Comparison of ENCODE assay signal across 8 cellular contexts in the genomic region with DNA sequence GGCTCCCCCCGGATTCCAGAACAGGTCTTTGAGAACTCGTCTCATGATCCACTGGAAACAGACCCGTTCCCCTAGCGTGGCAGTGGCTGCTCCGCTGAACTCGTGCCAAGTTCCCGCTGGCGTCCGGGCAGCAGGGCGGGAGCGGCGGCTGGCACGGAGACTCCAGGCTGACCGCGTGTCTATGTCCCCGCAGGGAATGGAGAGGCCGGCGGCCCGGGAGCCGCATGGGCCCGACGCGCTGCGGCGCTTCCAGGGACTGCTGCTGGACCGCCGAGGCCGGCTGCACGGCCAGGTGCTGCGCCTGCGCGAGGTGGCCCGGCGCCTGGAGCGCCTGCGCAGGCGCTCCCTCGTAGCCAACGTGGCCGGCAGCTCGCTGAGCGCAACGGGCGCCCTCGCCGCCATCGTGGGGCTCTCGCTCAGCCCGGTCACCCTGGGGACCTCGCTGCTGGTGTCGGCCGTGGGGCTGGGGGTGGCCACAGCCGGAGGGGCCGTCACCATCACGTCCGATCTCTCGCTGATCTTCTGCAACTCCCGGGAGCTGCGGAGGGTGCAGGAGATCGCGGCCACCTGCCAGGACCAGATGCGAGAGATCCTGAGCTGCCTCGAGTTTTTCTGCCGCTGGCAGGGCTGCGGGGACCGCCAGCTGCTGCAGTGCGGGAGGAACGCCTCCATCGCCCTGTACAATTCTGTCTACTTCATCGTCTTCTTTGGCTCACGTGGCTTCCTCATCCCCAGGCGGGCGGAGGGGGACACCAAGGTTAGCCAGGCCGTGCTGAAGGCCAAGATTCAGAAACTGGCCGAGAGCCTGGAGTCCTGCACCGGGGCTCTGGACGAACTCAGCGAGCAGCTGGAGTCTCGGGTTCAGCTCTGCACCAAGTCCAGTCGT.
A peak's percentile ranks its signal among the peaks of the same experiment; 100 is the strongest.
DNase-seq lines count a peak whose midpoint lies in the region; ATAC-seq, FAIRE-seq and TF ChIP-seq lines count a peak whose summit lies in the region.

No MANE protein-coding gene starts in this region.

- no peaks in the 10 kb centered on the region for H3K27me3 ChIP-seq in HL-60 (ENCODE audit: insufficient read depth, poor library complexity, severe bottlenecking)
- no peaks in the 10 kb centered on the region for H3K27me3 ChIP-seq in stomach smooth muscle (ENCODE audit: control insufficient read depth in 1 of 2, insufficient read depth in 2 of 2, low read length in 2 of 2)

- ATAC-seq in GM19468 (IDR thresholded peaks at IDR 0.05; ENCODE audit: extremely low read depth, unreplicated experiment), result peak; percentile 86

- H3K4me3 ChIP-seq in HL-60 (replicated peaks; ENCODE audit: insufficient read depth, low read length), result peak overlapping the region; percentile 55
- peak overlapping the region; percentile 68 to 81 for H3K4me3 ChIP-seq in stomach smooth muscle (ENCODE audit: low read length in 2 of 2)

- H3K36me3 ChIP-seq in stomach smooth muscle (ENCODE audit: control insufficient read depth in 2 of 2, insufficient read depth in 2 of 2, low read length in 2 of 2), result no peaks in the 10 kb centered on the region

- no peaks in the 10 kb centered on the region for H3K9me3 ChIP-seq in stomach smooth muscle (ENCODE audit: control insufficient read depth in 2 of 2, low read length in 2 of 2)

- peak overlapping the region; percentile 74 for H3K4me3 Mint-ChIP-seq in nephron progenitor cell

- H3K27ac Mint-ChIP-seq in nephron progenitor cell, result peak overlapping the region; percentile 72

- peaks cover 64% of the 10 kb centered on the region for H3K4me1 Mint-ChIP-seq in nephron progenitor cell

- no peak for FAIRE-seq in RCC 7860 (lab: Jason Lieb, UNC)

- DNase-seq in DMS 273 treated with DMSO at 0.1 percent for 48 hours (lab: John Stamatoyannopoulos, UW) (peak; percentile 16), HL-60 (ENCODE audit: low read depth in 1 of 2, low spot score in 1 of 2) (peak; percentile 63 to 71), RCC 7860 (ENCODE audit: low spot score) (peak; percentile 50), activated gamma-delta T cell (lab: John Stamatoyannopoulos, UW) (peak; percentile 65), fibroblast of the conjunctiva (ENCODE audit: low read depth) (peak; percentile 72), nephron progenitor cell (peak; percentile 59)

- peak overlapping the region; percentile 63 for H3K27ac ChIP-seq in HL-60 (replicated peaks)
- H3K27ac ChIP-seq in stomach smooth muscle (ENCODE audit: low read length), result peak overlapping the region; percentile 80

- H3K36me3 Mint-ChIP-seq in nephron progenitor cell (ENCODE audit: low read depth), result peaks cover 5% of the 10 kb centered on the region

- peaks cover 6% of the 10 kb centered on the region for H3K9me3 Mint-ChIP-seq in nephron progenitor cell

- peak overlapping the region; percentile 72 to 75 for H3K9ac ChIP-seq in stomach smooth muscle (ENCODE audit: low read length in 2 of 2)

- H3K4me1 ChIP-seq in stomach smooth muscle (ENCODE audit: control insufficient read depth, insufficient read depth, low read length), result peaks cover 29% of the 10 kb centered on the region

- H3K27me3 Mint-ChIP-seq in nephron progenitor cell (ENCODE audit: low read depth, poor library complexity), result peaks cover 11% of the 10 kb centered on the region

- TF ChIP-seq CTCF in HL-60 (IDR thresholded peaks at IDR 0.05; ENCODE audit: insufficient read depth, low read length) (no peak), nephron progenitor cell (IDR thresholded peaks at IDR 0.05) (no peak)

Comparison
In these comparisons a context has a peak if more than half of its experiments do, and no peak if none do; other contexts are left out.
1. Peak in every context shown above with its lines: DNase-seq, ATAC-seq, H3K4me3 ChIP-seq and H3K27ac ChIP-seq.
2. DNase-seq: peak in every context shown above with its lines; median percentile 72 in fibroblast of the conjunctiva; 67 in HL-60; 65 in activated gamma-delta T cell; 59 in nephron progenitor cell; 50 in RCC 7860; 16 in DMS 273 treated with DMSO at 0.1 percent for 48 hours.